20 cellular contexts compared by ENCODE assay signal in the genomic region with DNA sequence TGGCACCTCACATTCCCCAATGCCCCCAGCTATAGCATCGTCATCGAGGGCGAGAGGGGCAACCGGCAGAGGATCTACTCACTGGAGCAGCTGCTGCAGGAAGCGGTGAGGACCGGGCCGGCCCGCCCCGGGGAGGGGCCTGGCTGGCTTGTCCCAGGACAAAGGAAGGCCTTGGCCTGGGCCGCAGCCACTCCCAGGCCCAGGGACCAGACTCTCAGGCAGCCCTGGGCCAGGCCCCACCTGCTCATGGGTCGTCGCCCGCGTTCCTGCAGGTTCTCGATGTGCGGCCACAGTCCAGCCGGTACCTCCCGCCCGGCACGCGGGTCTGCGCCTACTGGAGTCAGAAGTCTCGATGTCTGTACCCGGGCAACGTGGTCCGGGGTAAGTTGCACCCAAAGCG.
"Had no signal": no experiment of that assay in that cellular context is flagged by ENCODE, and none has a peak within 500 bp of the region (broad histone marks: within the 10 kb centered on the region; RNA-seq: fewer than 3 reads in every experiment).

No MANE protein-coding gene starts in this region.

- H3K4me2 ChIP-seq: hepatocyte had no signal

- H2AFZ ChIP-seq: hepatocyte had no signal

- H3K4me3 Mint-ChIP-seq: activated T-helper 17 cell treated with anti-CD3 and anti-CD28 coated beads, Interleukin-2, amount 50 U/mL, for 72 hours; effector memory CD8-positive, alpha-beta T cell; nephron progenitor cell; stimulated activated naive B cell treated with anti-CD40 and anti-IgM and Interleukin-4, amounts not matched to agents 10 μg/mL and 1 μg/mL and 100 μg/mL, for 72 hours had no signal

- H3K27me3 ChIP-seq: hepatocyte, sigmoid colon, tibial artery, vagina had no signal

- H3K27ac ChIP-seq: hepatocyte, prostate gland, sigmoid colon, tibial artery, vagina had no signal

- H3K27ac Mint-ChIP-seq: activated T-helper 17 cell treated with anti-CD3 and anti-CD28 coated beads, Interleukin-2, amount 50 U/mL, for 72 hours; effector memory CD8-positive, alpha-beta T cell; nephron progenitor cell; stimulated activated naive B cell treated with anti-CD40 and anti-IgM and Interleukin-4, amounts not matched to agents 10 μg/mL and 1 μg/mL and 100 μg/mL, for 72 hours had no signal

- H3K9me3 ChIP-seq: prostate gland, sigmoid colon, tibial artery, vagina had no signal

- H3K36me3 Mint-ChIP-seq: stimulated activated naive B cell treated with anti-CD40 and anti-IgM and Interleukin-4, amounts not matched to agents 10 μg/mL and 1 μg/mL and 100 μg/mL, for 72 hours had no signal

- H3K27me3 Mint-ChIP-seq: activated T-helper 17 cell treated with anti-CD3 and anti-CD28 coated beads, Interleukin-2, amount 50 U/mL, for 72 hours had no signal

- H3K79me2 ChIP-seq: hepatocyte had no signal

- H3K4me3 ChIP-seq: hepatocyte, prostate gland, sigmoid colon, tibial artery, vagina had no signal

- H3K9me3 Mint-ChIP-seq: activated T-helper 17 cell treated with anti-CD3 and anti-CD28 coated beads, Interleukin-2, amount 50 U/mL, for 72 hours; effector memory CD8-positive, alpha-beta T cell; nephron progenitor cell had no signal

- DNase-seq: activated CD4-positive, alpha-beta T cell treated with anti-CD3 and anti-CD28 coated beads, Interleukin-2, amount 50 U/mL, for 4 hours; activated CD4-positive, CD25-positive, alpha-beta regulatory T cell treated with anti-CD3 and anti-CD28 coated beads, Interleukin-2, amount 50 U/mL, for 72 hours; activated naive CD4-positive, alpha-beta T cell treated with Interleukin-2 at 50 U/mL for 16 hours; anterior cingulate cortex; cerebellar nuclear complex; effector memory CD8-positive, alpha-beta T cell; islet precursor cell; mesendoderm; nephron progenitor cell; occipital lobe; sigmoid colon; stimulated activated CD4-positive, alpha-beta T cell treated with anti-CD3 and anti-CD28 coated beads, Interleukin-12 subunit alpha, Interleukin-12 subunit beta, amount 100 ng/mL, for 4 hours; stimulated activated CD4-positive, alpha-beta T cell treated with anti-CD3 and anti-CD28 coated beads, Interleukin-2, amount 100 ng/mL, for 48 hours; stimulated activated naive B cell treated with anti-CD40 and anti-IgM and Interleukin-4, amounts not matched to agents 10 μg/mL and 1 μg/mL and 100 μg/mL, for 72 hours; T-helper 1 cell; tibial artery had no signal

- H3K4me1 ChIP-seq: prostate gland, sigmoid colon, tibial artery, vagina had no signal

- H3K36me3 ChIP-seq: vagina had no signal

- ATAC-seq: activated T-helper 17 cell treated with anti-CD3 and anti-CD28 coated beads, Interleukin-2, amount 50 U/mL, for 72 hours; effector memory CD8-positive, alpha-beta T cell; stimulated activated naive B cell treated with anti-CD40 and anti-IgM and Interleukin-4, amounts not matched to agents 10 μg/mL and 1 μg/mL and 100 μg/mL, for 72 hours had no signal

- H3K4me1 Mint-ChIP-seq: activated T-helper 17 cell treated with anti-CD3 and anti-CD28 coated beads, Interleukin-2, amount 50 U/mL, for 72 hours had no signal
